In genomic region chr1:234486858-234487830, GRCh38 we compare ENCODE assay signal across 8 cellular contexts. TPM values are rescaled to one million over a fixed set of nuclear protein-coding genes. Genes with fewer than 3 reads are reported as not detected.
DNase-seq lines count a peak whose midpoint lies in the region; ATAC-seq and TF ChIP-seq lines count a peak whose summit lies in the region.

No MANE protein-coding gene starts in this region.

- peak; percentile 31 to 48 for ATAC-seq in stimulated activated naive B cell treated with anti-CD40 and anti-IgM and Interleukin-4, amounts not matched to agents 10 μg/mL and 1 μg/mL and 100 μg/mL, for 72 hours (replicated peaks)
- ATAC-seq in HG02623 (IDR thresholded peaks at IDR 0.05; ENCODE audit: unreplicated experiment), result no peak
- no peak for ATAC-seq in GM18870 (IDR thresholded peaks at IDR 0.05; ENCODE audit: unreplicated experiment)

- TF ChIP-seq CTCF in ascending aorta (IDR thresholded peaks at IDR 0.05) (peak; percentile 61 to 79 (median 64)), hepatocyte (IDR thresholded peaks at IDR 0.05; ENCODE audit: poor library complexity) (peak; percentile 83)

- 72% methylated on average over 12 of the region's 12 CpGs for WGBS in hepatocyte (ENCODE audit: low lambda C conversion rate, missing lambda C conversion rate)

- intact Hi-C loops in ascending aorta (cut with DNase I), result loop anchor here (1.0 to 10.0 kb wide), 2 partner anchors 596 to 928 kb away; no protein-coding TSS in a partner anchor

- H3K36me3 ChIP-seq in ACC112 (ENCODE audit: insufficient read depth, low read length) (no peaks in the 10 kb centered on the region), ascending aorta (no peaks in the 10 kb centered on the region), hepatocyte (replicated peaks; ENCODE audit: insufficient read depth, low read depth) (no peaks in the 10 kb centered on the region)

- no peaks in the 10 kb centered on the region for H3K36me3 Mint-ChIP-seq in stimulated activated naive B cell treated with anti-CD40 and anti-IgM and Interleukin-4, amounts not matched to agents 10 μg/mL and 1 μg/mL and 100 μg/mL, for 72 hours

- H3K9me3 Mint-ChIP-seq in stimulated activated naive B cell treated with anti-CD40 and anti-IgM and Interleukin-4, amounts not matched to agents 10 μg/mL and 1 μg/mL and 100 μg/mL, for 72 hours, result no peaks in the 10 kb centered on the region

- no peak overlapping the region for H3K4me3 Mint-ChIP-seq in stimulated activated naive B cell treated with anti-CD40 and anti-IgM and Interleukin-4, amounts not matched to agents 10 μg/mL and 1 μg/mL and 100 μg/mL, for 72 hours

- peaks cover 6 to 7% of the 10 kb centered on the region in 2 donors for H3K27me3 Mint-ChIP-seq in stimulated activated naive B cell treated with anti-CD40 and anti-IgM and Interleukin-4, amounts not matched to agents 10 μg/mL and 1 μg/mL and 100 μg/mL, for 72 hours

- H3K9me2 ChIP-seq in hepatocyte (replicated peaks; ENCODE audit: insufficient read depth), result no peaks in the 10 kb centered on the region

- H2AFZ ChIP-seq in ACC112 (ENCODE audit: low read length, unreplicated experiment) (peak overlapping the region; percentile 78), hepatocyte (no peak overlapping the region)

- DNase-seq in GM04504 (ENCODE audit: low read depth) (peak; percentile 67), NCI-H460 (ENCODE audit: extremely low read depth, low read depth) (peak; percentile 59), ascending aorta (ENCODE audit: low spot score in 2 of 2) (no peak), hepatocyte (ENCODE audit: low spot score) (peak; percentile 75)
- no peak for DNase-seq in stimulated activated naive B cell treated with anti-CD40 and anti-IgM and Interleukin-4, amounts not matched to agents 10 μg/mL and 1 μg/mL and 100 μg/mL, for 72 hours

- H4K20me1 ChIP-seq in hepatocyte (ENCODE audit: insufficient read depth, poor library complexity, severe bottlenecking), result no peaks in the 10 kb centered on the region

- H3K4me1 ChIP-seq in ACC112 (ENCODE audit: control insufficient read depth, insufficient read depth, low read length, unreplicated experiment) (peaks cover 12% of the 10 kb centered on the region), ascending aorta (no peaks in the 10 kb centered on the region), hepatocyte (ENCODE audit: insufficient read depth) (peaks cover 5% of the 10 kb centered on the region)

- peak overlapping the region; percentile 40 for H3K4me3 ChIP-seq in ACC112 (ENCODE audit: low read depth, low read length)
- peak overlapping the region; percentile 10 to 37 for H3K4me3 ChIP-seq in ascending aorta
- no peak overlapping the region for H3K4me3 ChIP-seq in hepatocyte

- H3K79me2 ChIP-seq in ACC112 (ENCODE audit: control insufficient read depth, insufficient read depth, low read length, unreplicated experiment), result no peaks in the 10 kb centered on the region
- no peaks in the 10 kb centered on the region for H3K79me2 ChIP-seq in hepatocyte

- H3K27me3 ChIP-seq in ACC112 (ENCODE audit: insufficient read depth, low read length), result peaks cover 11% of the 10 kb centered on the region; the same call in 1 of the 2 replicates
- H3K27me3 ChIP-seq in ascending aorta, result no peaks in the 10 kb centered on the region
- H3K27me3 ChIP-seq in hepatocyte, result peaks cover 6% of the 10 kb centered on the region

- H3K27ac ChIP-seq in ACC112 (ENCODE audit: low read depth, low read length) (no peak overlapping the region), ascending aorta (no peak overlapping the region), hepatocyte (no peak overlapping the region)

- H3K9me3 ChIP-seq in ascending aorta, result no peaks in the 10 kb centered on the region
- H3K9me3 ChIP-seq in hepatocyte (ENCODE audit: low read depth), result no peaks in the 10 kb centered on the region

- H3K27ac Mint-ChIP-seq in stimulated activated naive B cell treated with anti-CD40 and anti-IgM and Interleukin-4, amounts not matched to agents 10 μg/mL and 1 μg/mL and 100 μg/mL, for 72 hours, result no peak overlapping the region

- H3K4me1 Mint-ChIP-seq in stimulated activated naive B cell treated with anti-CD40 and anti-IgM and Interleukin-4, amounts not matched to agents 10 μg/mL and 1 μg/mL and 100 μg/mL, for 72 hours, result peaks cover 29 to 34% of the 10 kb centered on the region in 2 donors

- H3K4me2 ChIP-seq in hepatocyte, result no peak overlapping the region

RNA-seq across cellular contexts. Expression of gene TARBP1, which starts 8.2 kb away (rescaled TPM):
- total RNA-seq in NCI-H460 (2014; rRNA removed; shearing (Covaris generic)), result 105 and 117 TPM in 2 replicates
- 94.4 and 224 TPM in 2 replicates for polyA plus RNA-seq in NCI-H460 (2014; cell fraction: nucleus; rRNA removed)
- 19.2 TPM for total RNA-seq in ascending aorta
- 22.8 and 22.9 TPM in 2 replicates for total RNA-seq in hepatocyte
- 12.2 and 12.8 TPM in 2 replicates for polyA plus RNA-seq in hepatocyte

Comparison
In these comparisons a context has a peak if more than half of its experiments do, and no peak if none do; other contexts are left out.
1. DNase-seq: peak in GM04504 (single experiment), NCI-H460 (single experiment) and hepatocyte (single experiment); none in ascending aorta (0 of 2) and stimulated activated naive B cell treated with anti-CD40 and anti-IgM and Interleukin-4, amounts not matched to agents 10 μg/mL and 1 μg/mL and 100 μg/mL, for 72 hours (single experiment).
2. ATAC-seq: peak in stimulated activated naive B cell treated with anti-CD40 and anti-IgM and Interleukin-4, amounts not matched to agents 10 μg/mL and 1 μg/mL and 100 μg/mL, for 72 hours (2 of 2); none in HG02623 (single experiment) and GM18870 (single experiment).